Comparison of ENCODE assay signal across 1 cellular context in genomic region chr17:18115517-18115916, GRCh38.
A peak's percentile ranks its signal among the peaks of the same experiment; 100 is the strongest.
TF ChIP-seq lines count a peak whose summit lies in the region.

No MANE protein-coding gene starts in this region.

TF ChIP-seq in HepG2, 621 proteins besides CTCF, POLR2A, EP300 and RAD21 (continued from another document and continues in another):
- no peak for TF ChIP-seq MNT (IDR thresholded peaks at IDR 0.05)
- 0 out of 2 replicates have a peak, but pooled peaks have one; percentile 24 for TF ChIP-seq NFKB2 (CRISPR knock-in tag; IDR thresholded peaks at IDR 0.05; ENCODE audit: borderline replicate concordance)
- TF ChIP-seq ZNF652 (CRISPR knock-in tag; IDR thresholded peaks at IDR 0.05; ENCODE audit: borderline replicate concordance, low read depth): no peak
- peak; percentile 35; the same call in 1 of the 2 replicates for TF ChIP-seq SAP130 (CRISPR knock-in tag; IDR thresholded peaks at IDR 0.05; ENCODE audit: low read depth)
- TF ChIP-seq, protein P1, sequence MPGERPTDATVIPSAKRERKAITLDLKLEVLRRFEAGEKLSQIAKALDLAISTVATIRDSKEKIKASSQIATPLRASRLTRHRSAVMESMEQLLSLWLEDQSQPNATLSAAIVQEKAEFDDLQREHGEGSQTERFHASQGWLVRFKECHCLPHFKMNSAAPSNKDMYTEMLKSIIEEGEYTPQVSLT (CRISPR knock-in tag; IDR thresholded peaks at IDR 0.05; ENCODE audit: borderline replicate concordance, low read depth): no peak
- no peak for TF ChIP-seq ZNF598 (CRISPR knock-in tag; IDR thresholded peaks at IDR 0.05; ENCODE audit: borderline replicate concordance)
- TF ChIP-seq, protein P2, sequence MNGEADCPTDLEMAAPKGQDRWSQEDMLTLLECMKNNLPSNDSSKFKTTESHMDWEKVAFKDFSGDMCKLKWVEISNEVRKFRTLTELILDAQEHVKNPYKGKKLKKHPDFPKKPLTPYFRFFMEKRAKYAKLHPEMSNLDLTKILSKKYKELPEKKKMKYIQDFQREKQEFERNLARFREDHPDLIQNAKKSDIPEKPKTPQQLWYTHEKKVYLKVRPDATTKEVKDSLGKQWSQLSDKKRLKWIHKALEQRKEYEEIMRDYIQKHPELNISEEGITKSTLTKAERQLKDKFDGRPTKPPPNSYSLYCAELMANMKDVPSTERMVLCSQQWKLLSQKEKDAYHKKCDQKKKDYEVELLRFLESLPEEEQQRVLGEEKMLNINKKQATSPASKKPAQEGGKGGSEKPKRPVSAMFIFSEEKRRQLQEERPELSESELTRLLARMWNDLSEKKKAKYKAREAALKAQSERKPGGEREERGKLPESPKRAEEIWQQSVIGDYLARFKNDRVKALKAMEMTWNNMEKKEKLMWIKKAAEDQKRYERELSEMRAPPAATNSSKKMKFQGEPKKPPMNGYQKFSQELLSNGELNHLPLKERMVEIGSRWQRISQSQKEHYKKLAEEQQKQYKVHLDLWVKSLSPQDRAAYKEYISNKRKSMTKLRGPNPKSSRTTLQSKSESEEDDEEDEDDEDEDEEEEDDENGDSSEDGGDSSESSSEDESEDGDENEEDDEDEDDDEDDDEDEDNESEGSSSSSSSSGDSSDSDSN (CRISPR knock-in tag; IDR thresholded peaks at IDR 0.05): 0 out of 2 replicates have a peak, but pooled peaks have one; percentile 16
- no peak for TF ChIP-seq ZNF639 (CRISPR knock-in tag; conservative IDR thresholded peaks at IDR 0.05)
- no peak for TF ChIP-seq ZNF343 (CRISPR knock-in tag; IDR thresholded peaks at IDR 0.05)
- TF ChIP-seq ONECUT2 (CRISPR knock-in tag; IDR thresholded peaks at IDR 0.05): no peak
- no peak for TF ChIP-seq ZNF850 (CRISPR knock-in tag; conservative IDR thresholded peaks at IDR 0.05)
- TF ChIP-seq HIVEP1 (CRISPR knock-in tag; IDR thresholded peaks at IDR 0.05): no peak
- TF ChIP-seq TBX2 (CRISPR knock-in tag; IDR thresholded peaks at IDR 0.05; ENCODE audit: borderline replicate concordance): 0 out of 2 replicates have a peak, but pooled peaks have one; percentile 25
- no peak for TF ChIP-seq ZNF660 (CRISPR knock-in tag; IDR thresholded peaks at IDR 0.05; ENCODE audit: borderline replicate concordance, low read depth)
- TF ChIP-seq, protein P3, sequence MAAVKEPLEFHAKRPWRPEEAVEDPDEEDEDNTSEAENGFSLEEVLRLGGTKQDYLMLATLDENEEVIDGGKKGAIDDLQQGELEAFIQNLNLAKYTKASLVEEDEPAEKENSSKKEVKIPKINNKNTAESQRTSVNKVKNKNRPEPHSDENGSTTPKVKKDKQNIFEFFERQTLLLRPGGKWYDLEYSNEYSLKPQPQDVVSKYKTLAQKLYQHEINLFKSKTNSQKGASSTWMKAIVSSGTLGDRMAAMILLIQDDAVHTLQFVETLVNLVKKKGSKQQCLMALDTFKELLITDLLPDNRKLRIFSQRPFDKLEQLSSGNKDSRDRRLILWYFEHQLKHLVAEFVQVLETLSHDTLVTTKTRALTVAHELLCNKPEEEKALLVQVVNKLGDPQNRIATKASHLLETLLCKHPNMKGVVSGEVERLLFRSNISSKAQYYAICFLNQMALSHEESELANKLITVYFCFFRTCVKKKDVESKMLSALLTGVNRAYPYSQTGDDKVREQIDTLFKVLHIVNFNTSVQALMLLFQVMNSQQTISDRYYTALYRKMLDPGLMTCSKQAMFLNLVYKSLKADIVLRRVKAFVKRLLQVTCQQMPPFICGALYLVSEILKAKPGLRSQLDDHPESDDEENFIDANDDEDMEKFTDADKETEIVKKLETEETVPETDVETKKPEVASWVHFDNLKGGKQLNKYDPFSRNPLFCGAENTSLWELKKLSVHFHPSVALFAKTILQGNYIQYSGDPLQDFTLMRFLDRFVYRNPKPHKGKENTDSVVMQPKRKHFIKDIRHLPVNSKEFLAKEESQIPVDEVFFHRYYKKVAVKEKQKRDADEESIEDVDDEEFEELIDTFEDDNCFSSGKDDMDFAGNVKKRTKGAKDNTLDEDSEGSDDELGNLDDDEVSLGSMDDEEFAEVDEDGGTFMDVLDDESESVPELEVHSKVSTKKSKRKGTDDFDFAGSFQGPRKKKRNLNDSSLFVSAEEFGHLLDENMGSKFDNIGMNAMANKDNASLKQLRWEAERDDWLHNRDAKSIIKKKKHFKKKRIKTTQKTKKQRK (IDR thresholded peaks at IDR 0.05; ENCODE audit: low read length): no peak
- TF ChIP-seq DNMT3B (CRISPR knock-in tag; conservative IDR thresholded peaks at IDR 0.05): no peak
- TF ChIP-seq PLRG1 (conservative IDR thresholded peaks at IDR 0.05): no peak
- TF ChIP-seq PAWR (CRISPR knock-in tag; IDR thresholded peaks at IDR 0.05; ENCODE audit: borderline replicate concordance): no peak
- no peak for TF ChIP-seq PTBP1 (IDR thresholded peaks at IDR 0.05; ENCODE audit: low read depth, low read length, poor library complexity, severe bottlenecking)
- TF ChIP-seq ZNF3 (CRISPR knock-in tag; IDR thresholded peaks at IDR 0.05): no peak
- TF ChIP-seq, protein P4, sequence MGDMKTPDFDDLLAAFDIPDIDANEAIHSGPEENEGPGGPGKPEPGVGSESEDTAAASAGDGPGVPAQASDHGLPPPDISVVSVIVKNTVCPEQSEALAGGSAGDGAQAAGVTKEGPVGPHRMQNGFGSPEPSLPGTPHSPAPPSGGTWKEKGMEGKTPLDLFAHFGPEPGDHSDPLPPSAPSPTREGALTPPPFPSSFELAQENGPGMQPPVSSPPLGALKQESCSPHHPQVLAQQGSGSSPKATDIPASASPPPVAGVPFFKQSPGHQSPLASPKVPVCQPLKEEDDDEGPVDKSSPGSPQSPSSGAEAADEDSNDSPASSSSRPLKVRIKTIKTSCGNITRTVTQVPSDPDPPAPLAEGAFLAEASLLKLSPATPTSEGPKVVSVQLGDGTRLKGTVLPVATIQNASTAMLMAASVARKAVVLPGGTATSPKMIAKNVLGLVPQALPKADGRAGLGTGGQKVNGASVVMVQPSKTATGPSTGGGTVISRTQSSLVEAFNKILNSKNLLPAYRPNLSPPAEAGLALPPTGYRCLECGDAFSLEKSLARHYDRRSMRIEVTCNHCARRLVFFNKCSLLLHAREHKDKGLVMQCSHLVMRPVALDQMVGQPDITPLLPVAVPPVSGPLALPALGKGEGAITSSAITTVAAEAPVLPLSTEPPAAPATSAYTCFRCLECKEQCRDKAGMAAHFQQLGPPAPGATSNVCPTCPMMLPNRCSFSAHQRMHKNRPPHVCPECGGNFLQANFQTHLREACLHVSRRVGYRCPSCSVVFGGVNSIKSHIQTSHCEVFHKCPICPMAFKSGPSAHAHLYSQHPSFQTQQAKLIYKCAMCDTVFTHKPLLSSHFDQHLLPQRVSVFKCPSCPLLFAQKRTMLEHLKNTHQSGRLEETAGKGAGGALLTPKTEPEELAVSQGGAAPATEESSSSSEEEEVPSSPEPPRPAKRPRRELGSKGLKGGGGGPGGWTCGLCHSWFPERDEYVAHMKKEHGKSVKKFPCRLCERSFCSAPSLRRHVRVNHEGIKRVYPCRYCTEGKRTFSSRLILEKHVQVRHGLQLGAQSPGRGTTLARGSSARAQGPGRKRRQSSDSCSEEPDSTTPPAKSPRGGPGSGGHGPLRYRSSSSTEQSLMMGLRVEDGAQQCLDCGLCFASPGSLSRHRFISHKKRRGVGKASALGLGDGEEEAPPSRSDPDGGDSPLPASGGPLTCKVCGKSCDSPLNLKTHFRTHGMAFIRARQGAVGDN (CRISPR knock-in tag; IDR thresholded peaks at IDR 0.05): peak; percentile 97
- TF ChIP-seq NR2F1 (CRISPR knock-in tag; IDR thresholded peaks at IDR 0.05): peak in 1 of 2 experiments; percentile 18; a peak in 1 of 4 replicates
- TF ChIP-seq, protein P5, sequence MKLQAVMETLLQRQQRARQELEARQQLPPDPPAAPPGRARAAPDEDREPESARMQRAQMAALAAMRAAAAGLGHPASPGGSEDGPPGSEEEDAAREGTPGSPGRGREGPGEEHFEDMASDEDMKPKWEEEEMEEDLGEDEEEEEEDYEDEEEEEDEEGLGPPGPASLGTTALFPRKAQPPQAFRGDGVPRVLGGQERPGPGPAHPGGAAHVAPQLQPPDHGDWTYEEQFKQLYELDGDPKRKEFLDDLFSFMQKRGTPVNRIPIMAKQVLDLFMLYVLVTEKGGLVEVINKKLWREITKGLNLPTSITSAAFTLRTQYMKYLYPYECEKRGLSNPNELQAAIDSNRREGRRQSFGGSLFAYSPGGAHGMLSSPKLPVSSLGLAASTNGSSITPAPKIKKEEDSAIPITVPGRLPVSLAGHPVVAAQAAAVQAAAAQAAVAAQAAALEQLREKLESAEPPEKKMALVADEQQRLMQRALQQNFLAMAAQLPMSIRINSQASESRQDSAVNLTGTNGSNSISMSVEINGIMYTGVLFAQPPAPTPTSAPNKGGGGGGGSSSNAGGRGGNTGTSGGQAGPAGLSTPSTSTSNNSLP (IDR thresholded peaks at IDR 0.05; ENCODE audit: low read depth, low read length): no peak
- TF ChIP-seq ZNF7 (CRISPR knock-in tag; IDR thresholded peaks at IDR 0.05): no peak
- TF ChIP-seq HOMEZ (CRISPR knock-in tag; IDR thresholded peaks at IDR 0.05; ENCODE audit: low read depth): no peak
- no peak for TF ChIP-seq ZBTB37 (CRISPR knock-in tag; IDR thresholded peaks at IDR 0.05)
- TF ChIP-seq ZBTB25 (CRISPR knock-in tag; IDR thresholded peaks at IDR 0.05): no peak
- TF ChIP-seq JARID2 (CRISPR knock-in tag; IDR thresholded peaks at IDR 0.05; ENCODE audit: insufficient replicate concordance): no peak
- TF ChIP-seq KLF13 (CRISPR knock-in tag; IDR thresholded peaks at IDR 0.05): no peak
- TF ChIP-seq U2AF1 (optimal IDR thresholded peaks at IDR 0.05; ENCODE audit: low read depth, low read length): no peak
- no peak for TF ChIP-seq HES4 (CRISPR knock-in tag; IDR thresholded peaks at IDR 0.05; ENCODE audit: borderline replicate concordance)
- TF ChIP-seq, protein P6, sequence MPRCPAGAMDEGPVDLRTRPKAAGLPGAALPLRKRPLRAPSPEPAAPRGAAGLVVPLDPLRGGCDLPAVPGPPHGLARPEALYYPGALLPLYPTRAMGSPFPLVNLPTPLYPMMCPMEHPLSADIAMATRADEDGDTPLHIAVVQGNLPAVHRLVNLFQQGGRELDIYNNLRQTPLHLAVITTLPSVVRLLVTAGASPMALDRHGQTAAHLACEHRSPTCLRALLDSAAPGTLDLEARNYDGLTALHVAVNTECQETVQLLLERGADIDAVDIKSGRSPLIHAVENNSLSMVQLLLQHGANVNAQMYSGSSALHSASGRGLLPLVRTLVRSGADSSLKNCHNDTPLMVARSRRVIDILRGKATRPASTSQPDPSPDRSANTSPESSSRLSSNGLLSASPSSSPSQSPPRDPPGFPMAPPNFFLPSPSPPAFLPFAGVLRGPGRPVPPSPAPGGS (CRISPR knock-in tag; IDR thresholded peaks at IDR 0.05): no peak
- no peak for TF ChIP-seq ZNF703 (CRISPR knock-in tag; IDR thresholded peaks at IDR 0.05; ENCODE audit: borderline replicate concordance)
- TF ChIP-seq CENPT (CRISPR knock-in tag; IDR thresholded peaks at IDR 0.05; ENCODE audit: low read depth): no peak
- no peak for TF ChIP-seq ZMAT3 (CRISPR knock-in tag; conservative IDR thresholded peaks at IDR 0.05)
- TF ChIP-seq ZNF451 (CRISPR knock-in tag; IDR thresholded peaks at IDR 0.05): no peak
- TF ChIP-seq ZNF672 (CRISPR knock-in tag; IDR thresholded peaks at IDR 0.05): no peak
- TF ChIP-seq ZSCAN25 (CRISPR knock-in tag; IDR thresholded peaks at IDR 0.05): no peak
